In genomic region chr1:11929849-11930248, GRCh38 we compare ENCODE assay signal across 1 cellular context.
TF ChIP-seq lines count a peak whose summit lies in the region.

No MANE protein-coding gene starts in this region.

TF ChIP-seq in HepG2, 621 proteins besides CTCF, POLR2A, EP300 and RAD21 (continued from another document and continues in another):
- TF ChIP-seq ZNF292 (CRISPR knock-in tag; IDR thresholded peaks at IDR 0.05; ENCODE audit: borderline replicate concordance, low read depth) (no peak), CENPT (CRISPR knock-in tag; IDR thresholded peaks at IDR 0.05; ENCODE audit: low read depth) (no peak), HNRNPLL (IDR thresholded peaks at IDR 0.05; ENCODE audit: low read depth, low read length, poor library complexity, severe bottlenecking) (no peak), ATF4 (CRISPR knock-in tag; IDR thresholded peaks at IDR 0.05) (no peak), ZNF75D (CRISPR knock-in tag; IDR thresholded peaks at IDR 0.05; ENCODE audit: borderline replicate concordance) (no peak), DRAP1 (CRISPR knock-in tag; IDR thresholded peaks at IDR 0.05) (peak; percentile 63), SRSF1 (optimal IDR thresholded peaks at IDR 0.05; ENCODE audit: low read depth, low read length) (no peak), ZNF232 (CRISPR knock-in tag; IDR thresholded peaks at IDR 0.05; ENCODE audit: borderline replicate concordance) (peak; percentile 32; the same call in 1 of the 2 replicates), ZKSCAN1 (IDR thresholded peaks at IDR 0.05; ENCODE audit: low read length) (no peak), PAWR (CRISPR knock-in tag; IDR thresholded peaks at IDR 0.05; ENCODE audit: borderline replicate concordance) (no peak), POLR2AphosphoS2 (IDR thresholded peaks at IDR 0.05; ENCODE audit: low read depth, low read length) (no peak), JUN (CRISPR knock-in tag; IDR thresholded peaks at IDR 0.05) (no peak), ZFYVE20 (CRISPR knock-in tag; IDR thresholded peaks at IDR 0.05; ENCODE audit: borderline replicate concordance, low read depth) (no peak), NFKBIZ (CRISPR knock-in tag; IDR thresholded peaks at IDR 0.05) (no peak), KLF6 (CRISPR knock-in tag; IDR thresholded peaks at IDR 0.05) (no peak), ARID4A (CRISPR knock-in tag; IDR thresholded peaks at IDR 0.05; ENCODE audit: borderline replicate concordance) (no peak; the same call in 1 of the 2 replicates), ZNF574 (CRISPR knock-in tag; IDR thresholded peaks at IDR 0.05) (no peak; the same call in 1 of the 2 replicates), PPARG (CRISPR knock-in tag; conservative IDR thresholded peaks at IDR 0.05) (peak; percentile 67), ZNF503 (CRISPR knock-in tag; IDR thresholded peaks at IDR 0.05) (no peak), ZNF33B (CRISPR knock-in tag; IDR thresholded peaks at IDR 0.05) (no peak), HMGXB3 (CRISPR knock-in tag; IDR thresholded peaks at IDR 0.05; ENCODE audit: borderline replicate concordance) (0 out of 2 replicates have a peak, but pooled peaks have one; percentile 32), TFE3 (CRISPR knock-in tag; IDR thresholded peaks at IDR 0.05) (peak; percentile 56; the same call in 1 of the 2 replicates), FUBP1 (CRISPR knock-in tag; IDR thresholded peaks at IDR 0.05; ENCODE audit: borderline replicate concordance) (no peak), SAFB2 (CRISPR knock-in tag; IDR thresholded peaks at IDR 0.05; ENCODE audit: borderline replicate concordance, low read depth) (no peak), NFIB (CRISPR knock-in tag; IDR thresholded peaks at IDR 0.05; ENCODE audit: borderline replicate concordance) (no peak), SRF (IDR thresholded peaks at IDR 0.05; ENCODE audit: low read depth, low read length) (no peak), ZBTB10 (CRISPR knock-in tag; IDR thresholded peaks at IDR 0.05; ENCODE audit: borderline replicate concordance) (no peak), ZNF274 (CRISPR knock-in tag; IDR thresholded peaks at IDR 0.05) (no peak), SAP130 (CRISPR knock-in tag; IDR thresholded peaks at IDR 0.05; ENCODE audit: low read depth) (peak; percentile 60), ZFP1 (CRISPR knock-in tag; IDR thresholded peaks at IDR 0.05) (peak; percentile 63; the same call in 1 of the 2 replicates)
